In the genomic region with DNA sequence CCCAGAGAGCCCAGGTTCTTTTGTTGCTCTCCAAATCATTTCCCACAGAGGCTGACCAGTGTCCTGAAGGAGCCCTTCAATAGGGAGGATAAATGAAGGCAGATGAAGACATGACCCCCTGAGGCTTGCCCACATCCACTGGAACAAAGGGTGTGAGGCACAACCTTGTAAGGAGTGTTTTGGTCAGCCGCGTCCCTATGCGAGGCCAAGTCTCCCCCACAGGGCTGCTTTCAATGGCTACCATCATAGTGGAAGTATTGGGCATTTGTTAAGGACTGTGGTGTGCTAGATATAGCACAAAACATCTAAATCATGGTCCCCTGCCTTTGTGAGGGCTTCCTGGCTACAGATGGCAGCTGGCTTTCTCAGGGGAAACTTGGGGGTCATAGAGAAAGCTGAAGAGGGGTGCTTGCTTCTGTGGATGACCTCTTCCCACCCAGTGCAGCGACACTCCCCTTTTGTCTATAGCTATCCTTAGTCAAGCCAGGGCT, we compare ENCODE assay signal across 9 cellular contexts.
A peak's percentile ranks its signal among the peaks of the same experiment; 100 is the strongest.
DNase-seq lines count a peak whose midpoint lies in the region; ATAC-seq and TF ChIP-seq lines count a peak whose summit lies in the region.
"Had no signal": no experiment of that assay in that cellular context is flagged by ENCODE, and none has a peak within 500 bp of the region (broad histone marks: within the 10 kb centered on the region; RNA-seq: fewer than 3 reads in every experiment).

No MANE protein-coding gene starts in this region.

- in situ Hi-C loops in gastrocnemius medialis (cut with MboI; ENCODE audit: low sequenced_read_pairs in 4 of 4) = loop anchor here in 1 of 4 donors (5.0 kb wide), 1 partner anchor 65 kb away; no protein-coding TSS in a partner anchor

- H3K4me2 ChIP-seq in DOHH2 (ENCODE audit: low read length) = peak overlapping the region; percentile 41

- ATAC-seq in gastrocnemius medialis (no peak), GM19463 (IDR thresholded peaks at IDR 0.05; ENCODE audit: unreplicated experiment) (no peak)

- no peaks in the 10 kb centered on the region for H3K9me2 ChIP-seq in DOHH2 (replicated peaks; ENCODE audit: control insufficient read depth, low read length)

- no peaks in the 10 kb centered on the region for H3K36me3 ChIP-seq in DOHH2 (ENCODE audit: control insufficient read depth, low read length)
- H3K36me3 ChIP-seq in SJSA1 = no peaks in the 10 kb centered on the region
- H3K36me3 ChIP-seq in left ventricle myocardium inferior = no peaks in the 10 kb centered on the region
- no peaks in the 10 kb centered on the region for H3K36me3 ChIP-seq in gastrocnemius medialis

- H3K27me3 ChIP-seq in DOHH2 (ENCODE audit: control insufficient read depth, low read length) (no peaks in the 10 kb centered on the region), SJSA1 (replicated peaks) (no peaks in the 10 kb centered on the region), left ventricle myocardium inferior (ENCODE audit: low read depth) (no peaks in the 10 kb centered on the region), gastrocnemius medialis (no peaks in the 10 kb centered on the region)

- no peak for TF ChIP-seq POLR2A in gastrocnemius medialis (IDR thresholded peaks at IDR 0.05)

- no peaks in the 10 kb centered on the region for H3F3A ChIP-seq in DOHH2 (ENCODE audit: control insufficient read depth, insufficient read depth)

- H3K27ac ChIP-seq in DOHH2 (ENCODE audit: low read depth, low read length) (no peak overlapping the region), SJSA1 (0 out of 2 replicates have a peak overlapping the region, but pooled peaks have one; percentile 19), left ventricle myocardium inferior (replicated peaks) (peak overlapping the region; percentile 73), gastrocnemius medialis (peak overlapping the region; percentile 84 to 95 (median 86))

- intact Hi-C loops in left ventricle myocardium inferior (cut with micrococcal nuclease) = no loop called here
- intact Hi-C loops in gastrocnemius medialis (cut with DNase I; ENCODE audit: low total_unique reads) = loop anchor here (2.0 to 10.0 kb wide), 5 partner anchors 70 to 315 kb away; partner anchors contain the start of gene ZFP36L1

- DNase-seq in SJSA1 (ENCODE audit: low read depth in 1 of 2, low spot score in 2 of 2) = no peak
- no peak for DNase-seq in left ventricle myocardium inferior
- no peak for DNase-seq in gastrocnemius medialis
- no peak for DNase-seq in central memory CD4-positive, alpha-beta T cell
- no peak for DNase-seq in Ammon's horn (ENCODE audit: low spot score)
- no peak for DNase-seq in activated CD4-positive, CD25-positive, alpha-beta regulatory T cell treated with anti-CD3 and anti-CD28 coated beads, Interleukin-2, amount 50 U/mL, for 72 hours
- DNase-seq: CD4-positive, CD25-positive, alpha-beta regulatory T cell had no signal

- no peaks in the 10 kb centered on the region for H3K79me2 ChIP-seq in DOHH2 (ENCODE audit: control insufficient read depth, low read length)

- TF ChIP-seq CTCF in DOHH2 (IDR thresholded peaks at IDR 0.05; ENCODE audit: low read depth, low read length, poor library complexity, severe bottlenecking) = no peak
- no peak for TF ChIP-seq CTCF in left ventricle myocardium inferior (IDR thresholded peaks at IDR 0.05; ENCODE audit: borderline replicate concordance)
- TF ChIP-seq CTCF in gastrocnemius medialis (IDR thresholded peaks at IDR 0.05 in 4 of 5, conservative IDR thresholded peaks at IDR 0.05 in 1 of 5) = no peak

- H3K9me3 ChIP-seq in DOHH2 (ENCODE audit: control insufficient read depth, insufficient read depth, low read length) (no peaks in the 10 kb centered on the region), SJSA1 (replicated peaks) (no peaks in the 10 kb centered on the region), left ventricle myocardium inferior (replicated peaks) (no peaks in the 10 kb centered on the region), gastrocnemius medialis (no peaks in the 10 kb centered on the region)

- H3K4me1 ChIP-seq in DOHH2 (ENCODE audit: control insufficient read depth, low read length) = peaks cover 24% of the 10 kb centered on the region
- H3K4me1 ChIP-seq in SJSA1 (replicated peaks) = peaks cover 13% of the 10 kb centered on the region
- peaks cover 21% of the 10 kb centered on the region for H3K4me1 ChIP-seq in left ventricle myocardium inferior
- H3K4me1 ChIP-seq in gastrocnemius medialis = peaks cover 30 to 45% of the 10 kb centered on the region in 2 donors

- no peaks in the 10 kb centered on the region for H4K20me1 ChIP-seq in DOHH2 (ENCODE audit: control insufficient read depth, insufficient read depth, low read depth, low read length)

- H3K4me3 ChIP-seq in DOHH2 (ENCODE audit: low read length) (no peak overlapping the region), SJSA1 (no peak overlapping the region), left ventricle myocardium inferior (no peak overlapping the region), gastrocnemius medialis (no peak overlapping the region)
